ENCODE assay signal across 29 cellular contexts in genomic region chr5:34663771-34664496, GRCh38. TPM values are rescaled to one million over a fixed set of nuclear protein-coding genes. Genes with fewer than 3 reads are reported as not detected.
"Had no signal": no experiment of that assay in that cellular context is flagged by ENCODE, and none has a peak within 500 bp of the region (broad histone marks: within the 10 kb centered on the region; RNA-seq: fewer than 3 reads in every experiment).

No MANE protein-coding gene starts in this region.

- H3K9me3 Mint-ChIP-seq: effector memory CD8-positive, alpha-beta T cell; stimulated activated effector memory CD8-positive, alpha-beta T cell treated with anti-CD3 and anti-CD28 coated beads, Interleukin-12 subunit alpha, Interleukin-12 subunit beta, amount 100 ng/mL, for 72 hours; T-helper 2 cell treated with Interferon-gamma antibody and Interleukin-4, amounts not matched to agents 5 μg/mL and 100 μg/mL, for 36 hours had no signal

- H3K36me3 ChIP-seq: prostate gland, uterus had no signal

- DNase-seq: activated CD4-positive, alpha-beta T cell treated with anti-CD3 and anti-CD28 coated beads for 4 hours; activated CD4-positive, alpha-beta T cell treated with anti-CD3 and anti-CD28 coated beads, Interleukin-2, amount 50 U/mL, for 4 hours; activated effector memory CD4-positive, alpha-beta T cell treated with Interleukin-2 at 50 U/mL for 16 hours; activated naive CD4-positive, alpha-beta T cell treated with Interleukin-2 at 50 U/mL for 16 hours; activated T-cell treated with anti-CD3 and anti-CD28 coated beads for 4 hours; anterior cingulate cortex; body of pancreas; cerebellar nuclear complex; effector memory CD8-positive, alpha-beta T cell; foreskin fibroblast; head of caudate nucleus; hypothalamus; naive thymus-derived CD8-positive, alpha-beta T cell; retina; stimulated activated CD4-positive, alpha-beta T cell treated with anti-CD3 and anti-CD28 coated beads, Interleukin-12 subunit alpha, Interleukin-12 subunit beta, amount 100 ng/mL, for 4 hours; stimulated activated CD4-positive, alpha-beta T cell treated with anti-CD3 and anti-CD28 coated beads, Interleukin-4, amount 100 ng/mL, for 24 hours; T-helper 1 cell; uterus had no signal

- H3K27ac ChIP-seq: body of pancreas, coronary artery, prostate gland, skin epidermis, thoracic aorta, uterus had no signal

- H3K27ac Mint-ChIP-seq: activated naive CD8-positive, alpha-beta T cell; effector memory CD8-positive, alpha-beta T cell; naive thymus-derived CD8-positive, alpha-beta T cell; stimulated activated effector memory CD8-positive, alpha-beta T cell treated with anti-CD3 and anti-CD28 coated beads, Interleukin-12 subunit alpha, Interleukin-12 subunit beta, amount 100 ng/mL, for 72 hours; stimulated activated naive CD8-positive, alpha-beta T cell treated with anti-CD3 and anti-CD28 coated beads, Interleukin-15, Interleukin-2, amounts not matched to agents 100 ng/mL and 50 ng/mL, for 24 hours; T-helper 2 cell treated with Interferon-gamma antibody and Interleukin-4, amounts not matched to agents 5 μg/mL and 100 μg/mL, for 36 hours; type B pancreatic cell had no signal

- H3K27me3 ChIP-seq: body of pancreas, uterus had no signal

- H3K4me1 Mint-ChIP-seq: naive thymus-derived CD8-positive, alpha-beta T cell; stimulated activated effector memory CD8-positive, alpha-beta T cell treated with anti-CD3 and anti-CD28 coated beads, Interleukin-12 subunit alpha, Interleukin-12 subunit beta, amount 100 ng/mL, for 72 hours had no signal

- H3K4me3 Mint-ChIP-seq: activated naive CD8-positive, alpha-beta T cell; effector memory CD8-positive, alpha-beta T cell; naive thymus-derived CD8-positive, alpha-beta T cell; stimulated activated effector memory CD8-positive, alpha-beta T cell treated with anti-CD3 and anti-CD28 coated beads, Interleukin-12 subunit alpha, Interleukin-12 subunit beta, amount 100 ng/mL, for 72 hours; stimulated activated naive CD8-positive, alpha-beta T cell treated with anti-CD3 and anti-CD28 coated beads, Interleukin-15, Interleukin-2, amounts not matched to agents 100 ng/mL and 50 ng/mL, for 24 hours; T-helper 2 cell treated with Interferon-gamma antibody and Interleukin-4, amounts not matched to agents 5 μg/mL and 100 μg/mL, for 36 hours; type B pancreatic cell had no signal

- ATAC-seq: body of pancreas; effector memory CD8-positive, alpha-beta T cell; esophagus mucosa; naive thymus-derived CD8-positive, alpha-beta T cell; sciatic nerve; stimulated activated effector memory CD8-positive, alpha-beta T cell treated with anti-CD3 and anti-CD28 coated beads, Interleukin-12 subunit alpha, Interleukin-12 subunit beta, amount 100 ng/mL, for 72 hours had no signal

- H3K4me3 ChIP-seq: body of pancreas, coronary artery, prostate gland, skin epidermis, thoracic aorta, uterus had no signal

- H3K9me3 ChIP-seq: body of pancreas, prostate gland, thoracic aorta, uterus had no signal

- H3K27me3 Mint-ChIP-seq: type B pancreatic cell had no signal

- H3K36me3 Mint-ChIP-seq: activated naive CD8-positive, alpha-beta T cell; stimulated activated effector memory CD8-positive, alpha-beta T cell treated with anti-CD3 and anti-CD28 coated beads, Interleukin-12 subunit alpha, Interleukin-12 subunit beta, amount 100 ng/mL, for 72 hours had no signal

- H3K4me1 ChIP-seq: body of pancreas, prostate gland, uterus had no signal

RNA-seq across cellular contexts. Expression of gene RAI14, which starts 7.8 kb away (rescaled TPM):
- total RNA-seq: naive thymus-derived CD8-positive, alpha-beta T cell had no signal
- polyA plus RNA-seq: naive thymus-derived CD8-positive, alpha-beta T cell had no signal
